ENCODE assay signal across 27 cellular contexts in genomic region chr6:121187200-121187832, GRCh38.
DNase-seq lines count a peak whose midpoint lies in the region; ATAC-seq, FAIRE-seq and TF ChIP-seq lines count a peak whose summit lies in the region.
"Had no signal": no experiment of that assay in that cellular context is flagged by ENCODE, and none has a peak within 500 bp of the region (broad histone marks: within the 10 kb centered on the region; RNA-seq: fewer than 3 reads in every experiment).

No MANE protein-coding gene starts in this region.

- TF ChIP-seq CTCF in H9 (conservative IDR thresholded peaks at IDR 0.05) (no peak), epithelial cell of esophagus (IDR thresholded peaks at IDR 0.05; ENCODE audit: insufficient read depth, low read depth, low read length, missing control alignments) (no peak), keratinocyte (optimal IDR thresholded peaks at IDR 0.05 in 1 of 3, IDR thresholded peaks at IDR 0.05 in 1 of 3, conservative IDR thresholded peaks at IDR 0.05 in 1 of 3; ENCODE audit: extremely low read depth in 1 of 3, insufficient read depth in 2 of 3, low read length in 3 of 3) (no peak), type B pancreatic cell (conservative IDR thresholded peaks at IDR 0.05) (no peak)

- no peak overlapping the region for H4K8ac ChIP-seq in H9 (replicated peaks; ENCODE audit: insufficient read length, low read depth, low read length)

- H2BK5ac ChIP-seq in H9 (ENCODE audit: insufficient read length, low read length), result no peak overlapping the region

- no peak for DNase-seq in H9
- peak; percentile 15 for DNase-seq in epithelial cell of esophagus (ENCODE audit: low read depth)
- no peak for DNase-seq in keratinocyte (ENCODE audit: low read depth, low spot score)
- no peak for DNase-seq in type B pancreatic cell (ENCODE audit: extremely low spot score, unreplicated experiment)
- DNase-seq in activated naive CD4-positive, alpha-beta T cell treated with anti-CD3 and anti-CD28 coated beads for 36 hours, result no peak
- DNase-seq in Right ventricle myocardium superior, result no peak
- DNase-seq: CD4-positive, CD25-positive, alpha-beta regulatory T cell; DMS53; NCI-H1092; NCI-H1417 treated with DMSO at 0.1 percent for 48 hours; NCI-H1694 treated with DMSO at 0.1 percent for 48 hours; NCI-H2081 treated with DMSO at 0.1 percent for 48 hours; NCI-H2171; NCI-H226; NCI-H510A; NCI-H69; SHP77 treated with DMSO at 0.1 percent for 48 hours had no signal

- H3K9me3 Mint-ChIP-seq in H9 (no peaks in the 10 kb centered on the region), type B pancreatic cell (no peaks in the 10 kb centered on the region)
- H3K9me3 Mint-ChIP-seq in activated naive CD4-positive, alpha-beta T cell treated with anti-CD3 and anti-CD28 coated beads for 36 hours, result no peaks in the 10 kb centered on the region
- H3K9me3 Mint-ChIP-seq: IgD-negative memory B cell had no signal

- no peak overlapping the region for H3K56ac ChIP-seq in H9 (ENCODE audit: insufficient read length, low read depth, low read length)

- H4K20me1 ChIP-seq in H9 (ENCODE audit: control insufficient read depth, insufficient read depth, insufficient read length), result no peaks in the 10 kb centered on the region
- H4K20me1 ChIP-seq in keratinocyte (ENCODE audit: control insufficient read depth, extremely low read depth, insufficient read depth, low read length), result no peaks in the 10 kb centered on the region
- H4K20me1 ChIP-seq: BLaER1 had no signal

- FAIRE-seq in keratinocyte (lab: Jason Lieb, UNC), result peak; percentile 5
- FAIRE-seq: D721Med, G401.6, H1 had no signal

- no peak overlapping the region for H3T11ph ChIP-seq in H9 (ENCODE audit: low read length)

- WGBS in H9 (ENCODE audit: extremely low coverage, insufficient read length, low lambda C conversion rate), result no CpG with 5 or more reads among the region's 1 CpG

- H2AK5ac ChIP-seq in H9 (ENCODE audit: insufficient read length, low read length), result no peak overlapping the region

- no peaks in the 10 kb centered on the region for H3K23me2 ChIP-seq in H9 (ENCODE audit: insufficient read length, low read depth, low read length, poor library complexity, severe bottlenecking)

- H3K4me2 ChIP-seq in H9 (ENCODE audit: insufficient read depth, insufficient read length, low read length), result no peak overlapping the region
- H3K4me2 ChIP-seq in keratinocyte (ENCODE audit: control insufficient read depth, extremely low read depth, insufficient read depth, low read depth, low read length), result no peak overlapping the region
- H3K4me2 ChIP-seq: BLaER1 had no signal

- H3K4me3 ChIP-seq in epithelial cell of esophagus (ENCODE audit: low read length) (no peak overlapping the region), keratinocyte (ENCODE audit: control insufficient read depth in 2 of 3, extremely low read depth in 1 of 3, insufficient read depth in 2 of 3, low read depth in 1 of 3, low read length in 3 of 3) (no peak overlapping the region)
- H3K4me3 ChIP-seq: BLaER1, SK-N-MC had no signal

- no peak overlapping the region for H2AFZ ChIP-seq in H9 (ENCODE audit: low read length)
- no peak overlapping the region for H2AFZ ChIP-seq in keratinocyte (ENCODE audit: control insufficient read depth, low read length)

- no peak overlapping the region for H3K14ac ChIP-seq in H9 (ENCODE audit: insufficient read depth, low read length)

- no peaks in the 10 kb centered on the region for H3K79me1 ChIP-seq in H9 (ENCODE audit: insufficient read depth, low read depth, low read length, poor library complexity, severe bottlenecking)

- no peak overlapping the region for H3K18ac ChIP-seq in H9 (ENCODE audit: insufficient read length, low read depth, low read length)

- H3K27ac Mint-ChIP-seq in H9, result peak overlapping the region in 2 of 3 experiments; percentile 15 to 85; a peak in 1 of 7 replicates
- H3K27ac Mint-ChIP-seq in type B pancreatic cell, result peak overlapping the region; percentile 89
- H3K27ac Mint-ChIP-seq in activated naive CD4-positive, alpha-beta T cell treated with anti-CD3 and anti-CD28 coated beads for 36 hours, result no peak overlapping the region
- H3K27ac Mint-ChIP-seq: CD4-positive, CD25-positive, alpha-beta regulatory T cell; IgD-negative memory B cell had no signal

- H3K4ac ChIP-seq in H9 (ENCODE audit: low read depth, low read length), result no peak overlapping the region

- no peaks in the 10 kb centered on the region for H3K79me2 ChIP-seq in H9 (ENCODE audit: insufficient read depth, low read length)
- H3K79me2 ChIP-seq in keratinocyte (ENCODE audit: control insufficient read depth, insufficient read depth, low read length), result no peaks in the 10 kb centered on the region

- H2BK120ac ChIP-seq in H9 (ENCODE audit: low read depth, low read length, poor library complexity, severe bottlenecking), result no peak overlapping the region

- H3K9me3 ChIP-seq in H9 (ENCODE audit: control insufficient read depth, low read depth, low read length) (no peaks in the 10 kb centered on the region), keratinocyte (ENCODE audit: control insufficient read depth, low read depth, low read length) (no peaks in the 10 kb centered on the region)
- H3K9me3 ChIP-seq: BLaER1 had no signal

- no peaks in the 10 kb centered on the region for H3K4me1 ChIP-seq in H9 (ENCODE audit: insufficient read depth, low read length)
- H3K4me1 ChIP-seq in keratinocyte (ENCODE audit: control insufficient read depth, extremely low read depth, insufficient read depth, low read length), result no peaks in the 10 kb centered on the region
- H3K4me1 ChIP-seq: BLaER1 had no signal

- H2BK15ac ChIP-seq in H9 (ENCODE audit: low read depth, low read length), result no peak overlapping the region

- peaks cover 8 to 22% of the 10 kb centered on the region in 2 experiments for H3K4me1 Mint-ChIP-seq in H9
- H3K4me1 Mint-ChIP-seq in type B pancreatic cell (ENCODE audit: unreplicated experiment), result peaks cover 6% of the 10 kb centered on the region
- H3K4me1 Mint-ChIP-seq in activated naive CD4-positive, alpha-beta T cell treated with anti-CD3 and anti-CD28 coated beads for 36 hours (ENCODE audit: low read depth), result no peaks in the 10 kb centered on the region
- H3K4me1 Mint-ChIP-seq: CD4-positive, CD25-positive, alpha-beta regulatory T cell had no signal

- intact Hi-C loops in activated naive CD4-positive, alpha-beta T cell treated with anti-CD3 and anti-CD28 coated beads for 36 hours (cut with micrococcal nuclease), result no loop called here
- intact Hi-C loops in Right ventricle myocardium superior (cut with DNase I), result no loop called here

- no peak overlapping the region for H4K5ac ChIP-seq in H9 (ENCODE audit: insufficient read length, low read depth, low read length)

- H3K4me3 Mint-ChIP-seq in H9 (no peak overlapping the region), type B pancreatic cell (peak overlapping the region; percentile 59)
- H3K4me3 Mint-ChIP-seq in activated naive CD4-positive, alpha-beta T cell treated with anti-CD3 and anti-CD28 coated beads for 36 hours, result no peak overlapping the region
- H3K4me3 Mint-ChIP-seq: CD4-positive, CD25-positive, alpha-beta regulatory T cell; IgD-negative memory B cell had no signal

- no peak overlapping the region for H2BK12ac ChIP-seq in H9 (ENCODE audit: insufficient read length, low read depth, low read length)

- no peaks in the 10 kb centered on the region for H3K27me3 Mint-ChIP-seq in H9 (ENCODE audit: low read depth)
- H3K27me3 Mint-ChIP-seq in type B pancreatic cell, result no peaks in the 10 kb centered on the region
- H3K27me3 Mint-ChIP-seq in activated naive CD4-positive, alpha-beta T cell treated with anti-CD3 and anti-CD28 coated beads for 36 hours (ENCODE audit: low read depth), result no peaks in the 10 kb centered on the region
- H3K27me3 Mint-ChIP-seq: CD4-positive, CD25-positive, alpha-beta regulatory T cell; IgD-negative memory B cell had no signal

- dilution Hi-C loops in keratinocyte (cut with MboI; ENCODE audit: extremely low pct_ligation_motif_present, low sequenced_read_pairs), result no loop called here

- CTCF ChIA-PET in activated naive CD4-positive, alpha-beta T cell treated with anti-CD3 and anti-CD28 coated beads for 36 hours (lab: Charles Lee), result no interaction called here

- H3K27me3 ChIP-seq in H9 (ENCODE audit: insufficient read depth, low read length) (no peaks in the 10 kb centered on the region), keratinocyte (ENCODE audit: control insufficient read depth, extremely low read depth, insufficient read depth, low read length) (no peaks in the 10 kb centered on the region)
- H3K27me3 ChIP-seq: BLaER1 had no signal

- no peak for ATAC-seq in HG02885 (IDR thresholded peaks at IDR 0.05; ENCODE audit: poor library complexity, unreplicated experiment)
- no peak for ATAC-seq in Right ventricle myocardium superior (ENCODE audit: poor library complexity)
- ATAC-seq: Panc1 had no signal

- H3K36me3 ChIP-seq in keratinocyte (ENCODE audit: control insufficient read depth in 2 of 2, extremely low read depth in 1 of 2, insufficient read depth in 2 of 2, low read length in 2 of 2), result no peaks in the 10 kb centered on the region
- H3K36me3 ChIP-seq: BLaER1 had no signal

- H3K9me1 ChIP-seq in keratinocyte (ENCODE audit: control insufficient read depth, extremely low read depth, insufficient read depth, low read length), result no peaks in the 10 kb centered on the region

- no peak overlapping the region for H2BK20ac ChIP-seq in H9 (ENCODE audit: low read depth, low read length, poor library complexity, severe bottlenecking)

- H3K27ac ChIP-seq in H9 (ENCODE audit: insufficient read length, low read depth, low read length) (no peak overlapping the region), keratinocyte (ENCODE audit: control insufficient read depth, insufficient read depth, low read length) (no peak overlapping the region)
- H3K27ac ChIP-seq: BLaER1, HL-60, RWPE1, SK-N-MC had no signal

- H3K23ac ChIP-seq in H9 (ENCODE audit: insufficient read length, low read depth, low read length), result no peak overlapping the region

- no peak overlapping the region for H4K91ac ChIP-seq in H9 (ENCODE audit: insufficient read length, low read depth, low read length)

- H3K9ac ChIP-seq in H9 (ENCODE audit: extremely low read depth, insufficient read length, low read length), result no peak overlapping the region
- H3K9ac ChIP-seq in keratinocyte (ENCODE audit: control insufficient read depth, extremely low read depth, insufficient read depth, low read length), result no peak overlapping the region
- H3K9ac ChIP-seq: BLaER1 had no signal

- H3K36me3 Mint-ChIP-seq in H9 (ENCODE audit: insufficient read depth in 1 of 3, low read depth in 3 of 3), result no peaks in the 10 kb centered on the region
- peaks cover 2% of the 10 kb centered on the region for H3K36me3 Mint-ChIP-seq in type B pancreatic cell
- H3K36me3 Mint-ChIP-seq in activated naive CD4-positive, alpha-beta T cell treated with anti-CD3 and anti-CD28 coated beads for 36 hours (ENCODE audit: low read depth), result peaks cover 7% of the 10 kb centered on the region
- H3K36me3 Mint-ChIP-seq: CD4-positive, CD25-positive, alpha-beta regulatory T cell had no signal
